ENCODE assay signal across 1 cellular context in the genomic region with DNA sequence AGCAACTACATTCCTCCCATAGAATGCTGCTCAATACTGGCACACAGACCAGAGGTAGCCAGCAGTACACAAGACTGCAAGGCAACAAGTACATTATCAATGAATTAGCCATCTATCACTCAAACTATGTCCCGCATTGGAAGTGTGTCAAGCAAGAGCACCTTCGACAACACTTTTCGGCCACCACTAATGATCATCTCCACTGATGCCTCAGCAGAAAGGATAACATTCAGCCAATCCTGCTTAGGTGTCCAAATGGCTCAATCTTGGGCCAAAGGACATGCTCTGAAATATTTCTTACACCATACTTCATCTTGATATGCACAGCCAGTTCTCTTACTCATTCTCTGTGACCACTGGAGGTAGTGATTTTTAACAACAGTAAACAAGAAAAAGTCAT.
TF ChIP-seq lines count a peak whose summit lies in the region.

No MANE protein-coding gene starts in this region.

TF ChIP-seq in HepG2, 621 proteins besides CTCF, POLR2A, EP300 and RAD21:
- TF ChIP-seq SMC3 (IDR thresholded peaks at IDR 0.05; ENCODE audit: low read length) (no peak), POLR2AphosphoS2 (IDR thresholded peaks at IDR 0.05; ENCODE audit: low read depth, low read length) (peak; percentile 57; the same call in 1 of the 2 replicates)
